17 cellular contexts compared by ENCODE assay signal in the genomic region with DNA sequence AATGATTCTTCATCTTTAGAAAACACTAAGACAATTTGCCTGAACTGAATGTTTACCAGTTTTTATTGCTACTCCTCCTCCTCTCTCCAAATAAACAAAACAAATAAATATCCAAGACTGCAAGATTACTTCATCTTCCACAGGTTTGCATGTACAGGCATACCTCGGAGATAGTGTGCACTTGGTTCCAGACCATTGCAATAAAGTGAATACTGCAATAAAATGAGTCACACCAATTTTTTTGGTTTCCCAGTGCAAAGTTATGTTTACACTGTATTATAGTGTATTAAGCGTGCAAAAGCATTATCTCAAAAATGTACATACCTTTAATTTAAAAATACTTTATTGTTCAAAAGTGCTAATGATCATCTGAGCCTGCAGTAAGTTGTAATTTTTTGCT.
"Had no signal": no experiment of that assay in that cellular context is flagged by ENCODE, and none has a peak within 500 bp of the region (broad histone marks: within the 10 kb centered on the region; RNA-seq: fewer than 3 reads in every experiment).

No MANE protein-coding gene starts in this region.

- H3K27me3 ChIP-seq: esophagus muscularis mucosa, gastroesophageal sphincter, pancreas had no signal

- H3K9me3 ChIP-seq: pancreas had no signal

- ATAC-seq: gastroesophageal sphincter, left cardiac atrium, left ventricle myocardium superior, pancreas, right cardiac atrium had no signal

- H3K4me3 ChIP-seq: esophagus muscularis mucosa, gastroesophageal sphincter, lung, pancreas, smooth muscle cell had no signal

- DNase-seq: foreskin fibroblast; kidney; left cardiac atrium; left ventricle myocardium superior; mesenchymal stem cell; midbrain; naive B cell; occipital lobe; pancreas; right cardiac atrium; stimulated activated CD4-positive, alpha-beta T cell treated with anti-CD3 and anti-CD28 coated beads, Interleukin-2, amount 100 ng/mL, for 48 hours; stimulated activated naive CD4-positive, alpha-beta T cell treated with Interleukin-2 at 50 U/mL for 16 hours; trophoblast cell had no signal

- H3K4me1 ChIP-seq: pancreas had no signal

- H3K27ac ChIP-seq: esophagus muscularis mucosa, gastroesophageal sphincter, pancreas had no signal
